8 cellular contexts compared by ENCODE assay signal in genomic region chr15:31488437-31489204, GRCh38.
DNase-seq lines count a peak whose midpoint lies in the region; ATAC-seq and TF ChIP-seq lines count a peak whose summit lies in the region.

No MANE protein-coding gene starts in this region.

- H3K27me3 ChIP-seq in GM23338 (ENCODE audit: insufficient read depth) (peaks cover 16% of the 10 kb centered on the region), mammary epithelial cell (ENCODE audit: insufficient read depth, low read length) (no peaks in the 10 kb centered on the region), smooth muscle cell (ENCODE audit: low read depth) (no peaks in the 10 kb centered on the region)

- H3K4me1 Mint-ChIP-seq in GM23338: peaks cover 5% of the 10 kb centered on the region

- H3K9me3 Mint-ChIP-seq in GM23338: peaks cover 24% of the 10 kb centered on the region

- intact Hi-C loops in mammary epithelial cell (cut with micrococcal nuclease): loop anchor here (1.0 to 2.0 kb wide), 6 partner anchors 24 to 288 kb away; no protein-coding TSS in a partner anchor

- peak; percentile 80 to 81 for TF ChIP-seq CTCF in GM23338 (conservative IDR thresholded peaks at IDR 0.05; ENCODE audit: low read depth in 2 of 2)
- peak; percentile 73 for TF ChIP-seq CTCF in NB4 (IDR thresholded peaks at IDR 0.05; ENCODE audit: low read depth, low read length)
- peak; percentile 86 to 92 for TF ChIP-seq CTCF in mammary epithelial cell (conservative IDR thresholded peaks at IDR 0.05 in 1 of 2, IDR thresholded peaks at IDR 0.05 in 1 of 2; ENCODE audit: extremely low read depth in 1 of 2, insufficient read depth in 1 of 2, low read depth in 1 of 2, low read length in 2 of 2)
- peak; percentile 76 for TF ChIP-seq CTCF in smooth muscle cell (IDR thresholded peaks at IDR 0.05; ENCODE audit: borderline replicate concordance, insufficient read depth, poor library complexity, severe bottlenecking)

- ATAC-seq in GM23338 (peak; percentile 78), GM19324 (IDR thresholded peaks at IDR 0.05; ENCODE audit: low FRiP score, unreplicated experiment) (no peak)

- peaks cover 8% of the 10 kb centered on the region; the same call in 2 of the 3 replicates for H3K36me3 Mint-ChIP-seq in GM23338 (ENCODE audit: low read depth)

- H3K4me1 ChIP-seq in GM23338 (ENCODE audit: insufficient read depth): no peaks in the 10 kb centered on the region
- H3K4me1 ChIP-seq in mammary epithelial cell (ENCODE audit: insufficient read depth, low read length): peaks cover 22% of the 10 kb centered on the region
- peaks cover 8% of the 10 kb centered on the region for H3K4me1 ChIP-seq in smooth muscle cell (ENCODE audit: low read depth)

- H3K4me3 Mint-ChIP-seq in GM23338: no peak overlapping the region

- H3K36me3 ChIP-seq in GM23338 (ENCODE audit: insufficient read depth) (no peaks in the 10 kb centered on the region), mammary epithelial cell (ENCODE audit: insufficient read depth, low read length) (no peaks in the 10 kb centered on the region), smooth muscle cell (ENCODE audit: low read depth) (no peaks in the 10 kb centered on the region)

- peaks cover 27% of the 10 kb centered on the region for H3K27me3 Mint-ChIP-seq in GM23338 (ENCODE audit: insufficient read depth, low read depth, poor library complexity)

- no peaks in the 10 kb centered on the region for H3K9me2 ChIP-seq in GM23338 (ENCODE audit: insufficient read depth)

- CTCF ChIA-PET in mammary epithelial cell (lab: Charles Lee; ENCODE audit: low non-redundant PET): interaction anchor here (0.6 to 1.5 kb wide), 12 partner anchors 46 to 433 kb away, joined by 3 to 13 read pairs (median 5); no protein-coding TSS in a partner anchor

- H3K9ac ChIP-seq in mammary epithelial cell (ENCODE audit: insufficient read depth, low read length) (no peak overlapping the region), smooth muscle cell (ENCODE audit: low read depth) (no peak overlapping the region)

- in situ Hi-C loops in mammary epithelial cell (cut with MboI; ENCODE audit: low sequenced_read_pairs in 2 of 2): loop anchor here (5.0 to 25.0 kb wide), 5 partner anchors 46 to 826 kb away; no protein-coding TSS in a partner anchor

- H3K4me2 ChIP-seq in GM23338: no peak overlapping the region
- H3K4me2 ChIP-seq in mammary epithelial cell (ENCODE audit: insufficient read depth, low read depth, low read length): peak overlapping the region; percentile 46
- H3K4me2 ChIP-seq in smooth muscle cell: no peak overlapping the region

- 22% methylated on average over 6 of the region's 7 CpGs for WGBS in mammary epithelial cell (ENCODE audit: low coverage, missing lambda C conversion rate)
- 38% methylated on average over 7 of the region's 7 CpGs for WGBS in smooth muscle cell (ENCODE audit: low lambda C conversion rate)

- dilution Hi-C loops in mammary epithelial cell (cut with HindIII; ENCODE audit: low sequenced_read_pairs): loop anchor here (25.0 kb wide), 1 partner anchor 376 kb away; the partner anchor contains the start of gene TRPM1

- no peak overlapping the region for H3K27ac Mint-ChIP-seq in GM23338

- DNase-seq in DMS53 (lab: John Stamatoyannopoulos, UW) (peak; percentile 78), GM23338 (ENCODE audit: low spot score) (peak; percentile 90), NB4 (ENCODE audit: low read depth) (peak; percentile 86), SKM-1 treated with dmso at 0.1 percent for 144 hours (lab: John Stamatoyannopoulos, UW; ENCODE audit: unreplicated experiment) (peak; percentile 91), mammary epithelial cell (peak; percentile 78), iPS-NIHi7 (ENCODE audit: extremely low spot score) (peak; percentile 93), smooth muscle cell (lab: John Stamatoyannopoulos, UW; ENCODE audit: unreplicated experiment) (no peak)

- H3F3A ChIP-seq in GM23338 (replicated peaks; ENCODE audit: low read depth): 0 out of 2 replicates have a peak, but pooled peaks cover 4% of the 10 kb centered on the region
- no peaks in the 10 kb centered on the region for H3F3A ChIP-seq in smooth muscle cell (ENCODE audit: low read depth)

- H3K9me3 ChIP-seq in mammary epithelial cell (replicated peaks; ENCODE audit: insufficient read depth, low read length): peaks cover 2% of the 10 kb centered on the region
- H3K9me3 ChIP-seq in smooth muscle cell (replicated peaks; ENCODE audit: low read depth): no peaks in the 10 kb centered on the region

- H4K20me1 ChIP-seq in GM23338 (replicated peaks; ENCODE audit: insufficient read depth) (no peaks in the 10 kb centered on the region), mammary epithelial cell (ENCODE audit: insufficient read depth, low read length) (no peaks in the 10 kb centered on the region), smooth muscle cell (ENCODE audit: low read depth) (no peaks in the 10 kb centered on the region)

- no peaks in the 10 kb centered on the region for H3K79me2 ChIP-seq in GM23338 (replicated peaks; ENCODE audit: insufficient read depth)
- H3K79me2 ChIP-seq in mammary epithelial cell (ENCODE audit: insufficient read depth, low read length): no peaks in the 10 kb centered on the region
- no peaks in the 10 kb centered on the region for H3K79me2 ChIP-seq in smooth muscle cell (ENCODE audit: low read depth)

- TF ChIP-seq POLR2A in NB4 (IDR thresholded peaks at IDR 0.05; ENCODE audit: extremely low read depth, insufficient read length): no peak

- H3K27ac ChIP-seq in GM23338 (ENCODE audit: low read depth): no peak overlapping the region
- H3K27ac ChIP-seq in mammary epithelial cell (ENCODE audit: insufficient read depth, low read depth, low read length): no peak overlapping the region
- H3K27ac ChIP-seq in smooth muscle cell (ENCODE audit: low read depth): peak overlapping the region; percentile 37

- H3K4me3 ChIP-seq in GM23338 (no peak overlapping the region), NB4 (ENCODE audit: low read depth, low read length) (no peak overlapping the region), mammary epithelial cell (replicated peaks in 1 of 3; ENCODE audit: insufficient read depth in 1 of 3, low read depth in 2 of 3, low read length in 3 of 3) (no peak overlapping the region), smooth muscle cell (no peak overlapping the region)

- H2AFZ ChIP-seq in GM23338 (no peak overlapping the region), mammary epithelial cell (ENCODE audit: low read depth, low read length) (peak overlapping the region; percentile 66), smooth muscle cell (ENCODE audit: low read depth) (no peak overlapping the region)

- no TSS peak for BruUV-seq in mammary epithelial cell (replicated peaks; lab: Mats Ljungman, UMichigan)

TF ChIP-seq in GM23338, 12 proteins besides CTCF, POLR2A, EP300 and RAD21:
- TF ChIP-seq EZH2phosphoT487 (IDR thresholded peaks at IDR 0.05; ENCODE audit: unreplicated experiment): no peak
- TF ChIP-seq JUNB (IDR thresholded peaks at IDR 0.05; ENCODE audit: unreplicated experiment): no peak
